In genomic region chrX:70769659-70770232, GRCh38 we compare ENCODE assay signal across 9 cellular contexts.
DNase-seq lines count a peak whose midpoint lies in the region; ATAC-seq, FAIRE-seq and TF ChIP-seq lines count a peak whose summit lies in the region.
"Had no signal": no experiment of that assay in that cellular context is flagged by ENCODE, and none has a peak within 500 bp of the region (broad histone marks: within the 10 kb centered on the region; RNA-seq: fewer than 3 reads in every experiment).

No MANE protein-coding gene starts in this region.

- no peaks in the 10 kb centered on the region for H3K4me1 Mint-ChIP-seq in activated naive CD4-positive, alpha-beta T cell treated with anti-CD3 and anti-CD28 coated beads, Interleukin-2, amount 10 ng/mL, durations not matched to agents 7 days and 5 days
- H3K4me1 Mint-ChIP-seq: activated B cell treated with CpG ODN at 0.5 μM for 24 hours had no signal

- H3K4me3 ChIP-seq in A549: no peak overlapping the region

- no peak for TF ChIP-seq EP300 in A549 (IDR thresholded peaks at IDR 0.05)

- no peaks in the 10 kb centered on the region for H3K9me3 Mint-ChIP-seq in activated naive CD4-positive, alpha-beta T cell treated with anti-CD3 and anti-CD28 coated beads, Interleukin-2, amount 10 ng/mL, durations not matched to agents 7 days and 5 days
- H3K9me3 Mint-ChIP-seq: activated B cell treated with CpG ODN at 0.5 μM for 24 hours had no signal

- TF ChIP-seq CTCF in A549 (IDR thresholded peaks at IDR 0.05) (peak; percentile 47), GM12872 (IDR thresholded peaks at IDR 0.05; ENCODE audit: insufficient read depth, low read depth, low read length) (0 out of 3 replicates have a peak, but pooled peaks have one; percentile 17), RWPE1 (conservative IDR thresholded peaks at IDR 0.05; ENCODE audit: low read depth) (peak; percentile 21)

- no peaks in the 10 kb centered on the region for H3K4me1 ChIP-seq in A549

- POLR2A ChIA-PET in A549 (lab: Yijun Ruan, JAX) (no interaction called here), RWPE1 (lab: Yijun Ruan, JAX; ENCODE audit: low non-redundant PET) (no interaction called here)

- WGBS in A549 (ENCODE audit: missing lambda C conversion rate): 0% methylated on average over 3 of the region's 3 CpGs

- no peaks in the 10 kb centered on the region for H3K9me3 ChIP-seq in A549

- no peak overlapping the region for H3K27ac Mint-ChIP-seq in activated naive CD4-positive, alpha-beta T cell treated with anti-CD3 and anti-CD28 coated beads, Interleukin-2, amount 10 ng/mL, durations not matched to agents 7 days and 5 days
- H3K27ac Mint-ChIP-seq: activated B cell treated with CpG ODN at 0.5 μM for 24 hours had no signal

- H3K27ac ChIP-seq in A549: no peak overlapping the region
- H3K27ac ChIP-seq in RWPE1: no peak overlapping the region

- no peak for TF ChIP-seq POLR2A in A549 (IDR thresholded peaks at IDR 0.05; ENCODE audit: low read length)

- H3K27me3 Mint-ChIP-seq in activated naive CD4-positive, alpha-beta T cell treated with anti-CD3 and anti-CD28 coated beads, Interleukin-2, amount 10 ng/mL, durations not matched to agents 7 days and 5 days: peaks cover 4% of the 10 kb centered on the region
- H3K27me3 Mint-ChIP-seq: activated B cell treated with CpG ODN at 0.5 μM for 24 hours had no signal

- H3K36me3 Mint-ChIP-seq in activated naive CD4-positive, alpha-beta T cell treated with anti-CD3 and anti-CD28 coated beads, Interleukin-2, amount 10 ng/mL, durations not matched to agents 7 days and 5 days: no peaks in the 10 kb centered on the region

- no peak for ATAC-seq in A549
- ATAC-seq in GM19463 (IDR thresholded peaks at IDR 0.05; ENCODE audit: unreplicated experiment): no peak

- H3K4me3 Mint-ChIP-seq in activated naive CD4-positive, alpha-beta T cell treated with anti-CD3 and anti-CD28 coated beads, Interleukin-2, amount 10 ng/mL, durations not matched to agents 7 days and 5 days: no peak overlapping the region
- H3K4me3 Mint-ChIP-seq: activated B cell treated with CpG ODN at 0.5 μM for 24 hours had no signal

- CTCF ChIA-PET in A549 (lab: Yijun Ruan, JAX): interaction anchor here (0.6 to 1.5 kb wide), 6 partner anchors 9 to 409 kb away, joined by 4 to 6 read pairs (median 4); no protein-coding TSS in a partner anchor
- CTCF ChIA-PET in RWPE1 (lab: Yijun Ruan, JAX): interaction anchor here (0.6 to 0.7 kb wide), 2 partner anchors 14 to 51 kb away, joined by 3 read pairs; no protein-coding TSS in a partner anchor
- CTCF ChIA-PET in activated naive CD4-positive, alpha-beta T cell treated with anti-CD3 and anti-CD28 coated beads, Interleukin-2, amount 10 ng/mL, durations not matched to agents 7 days and 5 days (lab: Charles Lee): interaction anchor here (0.8 kb wide), 1 partner anchor 177 kb away, joined by 3 read pairs; no protein-coding TSS in a partner anchor

- DNase-seq in A549 (ENCODE audit: low read depth in 1 of 2, low spot score in 1 of 2): peak; percentile 2 to 7
- peak; percentile 1 for DNase-seq in RWPE1 (ENCODE audit: low spot score)
- DNase-seq in germinal center (ENCODE audit: low spot score): peak; percentile 3
- no peak for DNase-seq in activated naive CD4-positive, alpha-beta T cell treated with anti-CD3 and anti-CD28 coated beads, Interleukin-2, amount 10 ng/mL, durations not matched to agents 7 days and 5 days
- DNase-seq in medulla oblongata (ENCODE audit: extremely low spot score): no peak
- DNase-seq in NCI-H2171 treated with DMSO at 0.1 percent for 48 hours (lab: John Stamatoyannopoulos, UW): no peak
- DNase-seq: activated B cell treated with CpG ODN at 0.5 μM for 24 hours had no signal

- peak; percentile 97 for FAIRE-seq in A549 (lab: Jason Lieb, UNC)

- TF ChIP-seq RAD21 in A549 (conservative IDR thresholded peaks at IDR 0.05 in 1 of 2, IDR thresholded peaks at IDR 0.05 in 1 of 2): peak; percentile 51 to 58; a peak in 3 of 5 replicates

- no peak overlapping the region for H3K4me2 ChIP-seq in A549

TF ChIP-seq in A549, 52 proteins besides CTCF, POLR2A, EP300 and RAD21:
- TF ChIP-seq ZSCAN20 (CRISPR knock-in tag; IDR thresholded peaks at IDR 0.05) (no peak), SMC3 (IDR thresholded peaks at IDR 0.05) (peak; percentile 57; the same call in 2 of the 3 replicates)
TF ChIP-seq in A549: peak in this region for 1.

Comparison
In these comparisons a context has a peak if more than half of its experiments do, and no peak if none do; other contexts are left out.
1. DNase-seq: peak in A549 (2 of 2), RWPE1 (single experiment) and germinal center (single experiment); none in activated naive CD4-positive, alpha-beta T cell treated with anti-CD3 and anti-CD28 coated beads, Interleukin-2, amount 10 ng/mL, durations not matched to agents 7 days and 5 days (single experiment), medulla oblongata (single experiment) and NCI-H2171 treated with DMSO at 0.1 percent for 48 hours (single experiment).
2. Peak in every context shown above with its lines, with median percentiles within 50 percentile points of each other: CTCF ChIP-seq.